9 cellular contexts compared by ENCODE assay signal in genomic region chr13:112692104-112692503, GRCh38. TPM values are rescaled to one million over a fixed set of nuclear protein-coding genes. Genes with fewer than 3 reads are reported as not detected.
DNase-seq lines count a peak whose midpoint lies in the region; ATAC-seq and TF ChIP-seq lines count a peak whose summit lies in the region.
"Had no signal": no experiment of that assay in that cellular context is flagged by ENCODE, and none has a peak within 500 bp of the region (broad histone marks: within the 10 kb centered on the region; RNA-seq: fewer than 3 reads in every experiment).

No MANE protein-coding gene starts in this region.

- H2AFZ ChIP-seq in PC-3 (ENCODE audit: low read length): no peak overlapping the region

- H3K27me3 Mint-ChIP-seq in glutamatergic neuron (ENCODE audit: unreplicated experiment) (peaks cover 7% of the 10 kb centered on the region), progenitor cell of endocrine pancreas (no peaks in the 10 kb centered on the region)

- intact Hi-C loops in PC-3 (cut with micrococcal nuclease): loop anchor here (10.0 kb wide), 1 partner anchor 193 kb away; no protein-coding TSS in a partner anchor

- H3K36me3 ChIP-seq in PC-3 (ENCODE audit: low read depth, low read length): no peaks in the 10 kb centered on the region

- ATAC-seq in PC-3 (no peak), HG02623 (IDR thresholded peaks at IDR 0.05; ENCODE audit: unreplicated experiment) (no peak), HG02610 (IDR thresholded peaks at IDR 0.05; ENCODE audit: unreplicated experiment) (no peak)

- POLR2A ChIA-PET in PC-3 (lab: Charles Lee; ENCODE audit: unreplicated experiment): no interaction called here

- CTCF ChIA-PET in PC-3 (lab: Charles Lee): no interaction called here

- peaks cover 43% of the 10 kb centered on the region for H3K79me2 ChIP-seq in PC-3 (ENCODE audit: low read length)

- H3K36me3 Mint-ChIP-seq in glutamatergic neuron (ENCODE audit: unreplicated experiment): no peaks in the 10 kb centered on the region
- peaks cover 2% of the 10 kb centered on the region for H3K36me3 Mint-ChIP-seq in progenitor cell of endocrine pancreas (ENCODE audit: insufficient read depth)

- no peaks in the 10 kb centered on the region for H3K9me2 ChIP-seq in PC-3 (replicated peaks; ENCODE audit: low read length)

- no peak overlapping the region for H3K9ac ChIP-seq in PC-3 (ENCODE audit: low read length)

- no peaks in the 10 kb centered on the region for H3F3A ChIP-seq in PC-3 (ENCODE audit: low read length, unreplicated experiment)

- H3K4me2 ChIP-seq in PC-3 (ENCODE audit: low read length): peak overlapping the region; percentile 87

- no peak for DNase-seq in GM12865 (ENCODE audit: low read depth)
- DNase-seq in PC-3: no peak
- no peak for DNase-seq in glutamatergic neuron
- DNase-seq in progenitor cell of endocrine pancreas (ENCODE audit: low spot score, unreplicated experiment): no peak
- no peak for DNase-seq in effector CD8-positive, alpha-beta T cell (lab: John Stamatoyannopoulos, UW)
- DNase-seq in glomerular visceral epithelial cell (ENCODE audit: extremely low spot score): no peak
- DNase-seq: NCI-H1436 treated with DMSO at 0.1 percent for 48 hours had no signal

- H3K9me3 ChIP-seq in PC-3 (ENCODE audit: low read length): no peaks in the 10 kb centered on the region

- no peaks in the 10 kb centered on the region for H3K27me3 ChIP-seq in PC-3 (ENCODE audit: low read length)

- BruUV-seq in PC-3 (replicated peaks; lab: Mats Ljungman, UMichigan): no TSS peak

- no peak overlapping the region for H3K27ac ChIP-seq in PC-3 (ENCODE audit: low read length)

- H3K4me3 Mint-ChIP-seq in glutamatergic neuron (ENCODE audit: unreplicated experiment) (peak overlapping the region; percentile 90), progenitor cell of endocrine pancreas (ENCODE audit: low read depth) (peak overlapping the region; percentile 82)

- no peaks in the 10 kb centered on the region; the same call in none of the 2 replicates for H3K4me1 ChIP-seq in PC-3 (ENCODE audit: insufficient read depth, low read length)

- no peak for TF ChIP-seq CTCF in GM12865 (IDR thresholded peaks at IDR 0.05; ENCODE audit: insufficient read depth, low read depth, low read length, missing control alignments)
- TF ChIP-seq CTCF in PC-3 (conservative IDR thresholded peaks at IDR 0.05; ENCODE audit: low read depth, low read length): no peak
- TF ChIP-seq CTCF in glutamatergic neuron (IDR thresholded peaks at IDR 0.05; ENCODE audit: partially characterized antibody, unreplicated experiment): no peak
- TF ChIP-seq CTCF in progenitor cell of endocrine pancreas (IDR thresholded peaks at IDR 0.05; ENCODE audit: unreplicated experiment): no peak

- H3K9me3 Mint-ChIP-seq in glutamatergic neuron (ENCODE audit: unreplicated experiment) (peaks cover 9% of the 10 kb centered on the region), progenitor cell of endocrine pancreas (ENCODE audit: low read depth) (no peaks in the 10 kb centered on the region)

- H4K20me1 ChIP-seq in PC-3 (ENCODE audit: low read length): no peaks in the 10 kb centered on the region

- H3K4me1 Mint-ChIP-seq in glutamatergic neuron (ENCODE audit: low read depth, unreplicated experiment): peaks cover 32% of the 10 kb centered on the region
- H3K4me1 Mint-ChIP-seq in progenitor cell of endocrine pancreas (ENCODE audit: low read depth): peaks cover 37% of the 10 kb centered on the region

- H3K4me3 ChIP-seq in GM12865 (ENCODE audit: low read depth, low read length) (peak overlapping the region; percentile 96), PC-3 (ENCODE audit: low read length) (peak overlapping the region; percentile 85; the same call in 1 of the 2 replicates)

- H3K27ac Mint-ChIP-seq in glutamatergic neuron (ENCODE audit: unreplicated experiment): peak overlapping the region; percentile 20
- peak overlapping the region; percentile 90 for H3K27ac Mint-ChIP-seq in progenitor cell of endocrine pancreas

RNA-seq across cellular contexts. Expression of gene ATP11A, which starts 2.3 kb away (rescaled TPM):
- total RNA-seq in PC-3 (2014; rRNA removed) (8.7 and 12.0 TPM in 2 replicates), glutamatergic neuron (ENCODE audit: unreplicated experiment) (127 TPM), progenitor cell of endocrine pancreas (100 and 109 TPM in 2 replicates)
